10 cellular contexts compared by ENCODE assay signal in the genomic region with DNA sequence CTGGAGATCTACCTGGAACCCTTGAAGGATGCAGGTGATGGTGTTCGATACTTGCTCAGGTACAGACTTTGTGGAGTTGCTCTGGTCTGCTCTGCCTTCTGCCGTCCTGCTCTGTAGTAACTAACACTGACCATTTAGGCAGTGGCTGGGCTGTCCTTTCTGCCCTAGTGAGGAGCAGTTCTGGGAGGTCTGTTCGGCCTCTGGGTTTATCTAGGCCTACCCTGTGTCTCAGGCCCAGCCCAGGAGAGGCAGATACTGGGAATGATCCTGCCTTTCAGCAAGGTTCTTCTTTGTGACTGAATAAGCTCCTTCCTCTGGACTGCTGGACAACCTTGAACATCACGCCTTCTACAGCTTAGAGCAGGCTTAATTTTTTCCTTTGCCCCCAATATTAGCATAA. TPM values are rescaled to one million over a fixed set of nuclear protein-coding genes. Genes with fewer than 3 reads are reported as not detected.
DNase-seq lines count a peak whose midpoint lies in the region; ATAC-seq and TF ChIP-seq lines count a peak whose summit lies in the region.
"Had no signal": no experiment of that assay in that cellular context is flagged by ENCODE, and none has a peak within 500 bp of the region (broad histone marks: within the 10 kb centered on the region; RNA-seq: fewer than 3 reads in every experiment).

No MANE protein-coding gene starts in this region.

- TF ChIP-seq CTCF in activated B cell treated with CpG ODN at 0.5 μM for 24 hours (IDR thresholded peaks at IDR 0.05), result no peak
- no peak for TF ChIP-seq CTCF in fibroblast of mammary gland (conservative IDR thresholded peaks at IDR 0.05; ENCODE audit: control insufficient read depth, insufficient read depth, low read depth, low read length)
- TF ChIP-seq CTCF in sigmoid colon (IDR thresholded peaks at IDR 0.05), result no peak

- H3K9me3 ChIP-seq in sigmoid colon, result no peaks in the 10 kb centered on the region
- H3K9me3 ChIP-seq: spleen had no signal

- no peak for TF ChIP-seq EP300 in sigmoid colon (IDR thresholded peaks at IDR 0.05)

- H3K27me3 ChIP-seq in sigmoid colon, result no peaks in the 10 kb centered on the region
- H3K27me3 ChIP-seq: spleen had no signal

- peak overlapping the region; percentile 18 for H3K27ac Mint-ChIP-seq in activated B cell treated with CpG ODN at 0.5 μM for 24 hours

- POLR2A ChIA-PET in activated B cell treated with CpG ODN at 0.5 μM for 24 hours (lab: Charles Lee), result interaction anchor here (0.6 kb wide), 1 partner anchor 84 kb away, joined by 7 read pairs; no protein-coding TSS in a partner anchor

- intact Hi-C loops in activated B cell treated with CpG ODN at 0.5 μM for 24 hours (cut with micrococcal nuclease), result loop anchor here (5.0 to 10.0 kb wide), 2 partner anchors 244 to 709 kb away; partner anchors contain the start of genes HPS1, MMS19 and UBTD1
- intact Hi-C loops in sigmoid colon (cut with DNase I), result no loop called here

- H3K4me3 Mint-ChIP-seq in activated T-cell treated with anti-CD3 and anti-CD28 coated beads, Interleukin-2, amount 50 U/mL, for 4 hours, result peak overlapping the region; percentile 95
- H3K4me3 Mint-ChIP-seq in activated B cell treated with CpG ODN at 0.5 μM for 24 hours, result peak overlapping the region; percentile 97

- H3K27me3 Mint-ChIP-seq in activated T-cell treated with anti-CD3 and anti-CD28 coated beads, Interleukin-2, amount 50 U/mL, for 4 hours (ENCODE audit: low read depth), result no peaks in the 10 kb centered on the region
- H3K27me3 Mint-ChIP-seq in activated B cell treated with CpG ODN at 0.5 μM for 24 hours, result no peaks in the 10 kb centered on the region

- peaks cover 0 to 38% (median 2%) of the 10 kb centered on the region in 4 donors for H3K36me3 ChIP-seq in sigmoid colon

- WGBS in sigmoid colon, 2 donors, result 95 to 97% methylated on average over 4 of the region's 4 CpGs

- H3K27ac ChIP-seq in sigmoid colon, result no peak overlapping the region

- H3K4me1 ChIP-seq in sigmoid colon, result peaks cover 0 to 23% (median 16%) of the 10 kb centered on the region in 4 donors

- peak overlapping the region; percentile 89 for H3K4me3 ChIP-seq in fibroblast of mammary gland (ENCODE audit: control insufficient read depth, low read depth, low read length)
- H3K4me3 ChIP-seq in sigmoid colon, result no peak overlapping the region

- CTCF ChIA-PET in activated B cell treated with CpG ODN at 0.5 μM for 24 hours (lab: Charles Lee), result no interaction called here

- H3K36me3 Mint-ChIP-seq in activated T-cell treated with anti-CD3 and anti-CD28 coated beads, Interleukin-2, amount 50 U/mL, for 4 hours (ENCODE audit: insufficient read depth), result peaks cover 28% of the 10 kb centered on the region
- H3K36me3 Mint-ChIP-seq in activated B cell treated with CpG ODN at 0.5 μM for 24 hours (ENCODE audit: low read depth), result peaks cover 38% of the 10 kb centered on the region

- ATAC-seq in activated T-cell treated with anti-CD3 and anti-CD28 coated beads, Interleukin-2, amount 50 U/mL, for 4 hours, result no peak
- ATAC-seq in activated B cell treated with CpG ODN at 0.5 μM for 24 hours (ENCODE audit: low read depth) (no peak), HG03457 (IDR thresholded peaks at IDR 0.05; ENCODE audit: unreplicated experiment) (no peak)

- no peak for DNase-seq in activated T-cell treated with anti-CD3 and anti-CD28 coated beads, Interleukin-2, amount 50 U/mL, for 4 hours
- DNase-seq in activated T-cell treated with anti-CD3 and anti-CD28 coated beads for 4 hours, result no peak
- no peak for DNase-seq in activated B cell treated with CpG ODN at 0.5 μM for 24 hours
- DNase-seq in fibroblast of mammary gland (ENCODE audit: low read depth), result no peak
- DNase-seq in sigmoid colon, result peak; percentile 55
- DNase-seq in stimulated activated CD4-positive, alpha-beta T cell treated with anti-CD3 and anti-CD28 coated beads, Interleukin-1b, Interleukin-23, amount 100 ng/mL, for 48 hours, result no peak
- DNase-seq in GM19238 (ENCODE audit: insufficient read length, low spot score), result no peak
- DNase-seq: NCI-H1930, spleen had no signal

- H3K9me3 Mint-ChIP-seq in activated T-cell treated with anti-CD3 and anti-CD28 coated beads, Interleukin-2, amount 50 U/mL, for 4 hours, result no peaks in the 10 kb centered on the region
- H3K9me3 Mint-ChIP-seq in activated B cell treated with CpG ODN at 0.5 μM for 24 hours, result no peaks in the 10 kb centered on the region

- TF ChIP-seq POLR2A in sigmoid colon (IDR thresholded peaks at IDR 0.05), result no peak

- H3K4me1 Mint-ChIP-seq in activated T-cell treated with anti-CD3 and anti-CD28 coated beads, Interleukin-2, amount 50 U/mL, for 4 hours (ENCODE audit: low read depth), result peaks cover 56% of the 10 kb centered on the region
- H3K4me1 Mint-ChIP-seq in activated B cell treated with CpG ODN at 0.5 μM for 24 hours, result peaks cover 47% of the 10 kb centered on the region

RNA-seq across cellular contexts. Expression of gene ZFYVE27, which starts 1.7 kb away (rescaled TPM):
- total RNA-seq in activated T-cell treated with anti-CD3 and anti-CD28 coated beads, Interleukin-2, amount 50 U/mL, for 4 hours, result 10 to 100 TPM; 27.1 to 27.6 (median 27.1) TPM
- 45.3 and 65.7 TPM in 2 replicates for total RNA-seq in activated B cell treated with CpG ODN at 0.5 μM for 24 hours
- 10 to 100 TPM in 3 of 4 donors, 1 to 10 TPM in 1; 8.9 to 15.9 (median 12.4) TPM for total RNA-seq in sigmoid colon
- 10 to 100 TPM in 1 of 3 donors, 1 to 10 TPM in 2; 7.2 to 42.2 (median 7.9) TPM for polyA plus RNA-seq in sigmoid colon

RNA-seq across cellular contexts. Expression of gene MARVELD1, which starts 25.1 kb away (rescaled TPM):
- total RNA-seq in activated T-cell treated with anti-CD3 and anti-CD28 coated beads, Interleukin-2, amount 50 U/mL, for 4 hours, result 1 to 10 TPM; 1.6 to 2.5 (median 1.7) TPM
- total RNA-seq in activated B cell treated with CpG ODN at 0.5 μM for 24 hours, result 0.24 and 0.31 TPM in 2 replicates
- 10 to 100 TPM; 17.3 to 40.7 (median 22.0) TPM for total RNA-seq in sigmoid colon
- 10 to 100 TPM; 16.2 to 22.2 (median 16.7) TPM for polyA plus RNA-seq in sigmoid colon

RNA-seq across cellular contexts. Expression of gene SFRP5, which starts 33.2 kb away (rescaled TPM):
- under 1 TPM in 2 of 3 donors, not detected in 1; 0.13 to 0.28 TPM for total RNA-seq in activated T-cell treated with anti-CD3 and anti-CD28 coated beads, Interleukin-2, amount 50 U/mL, for 4 hours
- not detected in 2 replicates for total RNA-seq in activated B cell treated with CpG ODN at 0.5 μM for 24 hours
- total RNA-seq in sigmoid colon, result 10 to 100 TPM in 3 of 4 donors, 1 to 10 TPM in 1; 9.9 to 24.6 (median 21.4) TPM
- polyA plus RNA-seq in sigmoid colon, result 1 to 10 TPM in 1 of 3 donors, under 1 TPM in 2; 0.46 to 5.0 (median 0.60) TPM
- total RNA-seq: spleen had no signal

RNA-seq across cellular contexts. Expression of gene AVPI1, which starts 51.6 kb away (rescaled TPM):
- 1 to 10 TPM; 1.6 to 2.5 (median 1.8) TPM for total RNA-seq in activated T-cell treated with anti-CD3 and anti-CD28 coated beads, Interleukin-2, amount 50 U/mL, for 4 hours
- total RNA-seq in activated B cell treated with CpG ODN at 0.5 μM for 24 hours, result 0.51 and 1.2 TPM in 2 replicates
- 10 to 100 TPM; 10.5 to 16.1 (median 12.2) TPM for total RNA-seq in sigmoid colon
- polyA plus RNA-seq in sigmoid colon, result 10 to 100 TPM; 22.6 to 58.3 (median 31.8) TPM

Comparison
In these comparisons a context has a peak if more than half of its experiments do, and no peak if none do; other contexts are left out.
1. RNA of gene MARVELD1, which starts 25.1 kb away (total RNA-seq): 17.3 to 40.7 TPM in sigmoid colon; 1.6 to 2.5 TPM in activated T-cell treated with anti-CD3 and anti-CD28 coated beads, Interleukin-2, amount 50 U/mL, for 4 hours and 0.24 to 0.31 TPM in activated B cell treated with CpG ODN at 0.5 μM for 24 hours; every median in the first group is over 4 times any median in the second.
2. RNA of gene SFRP5, which starts 33.2 kb away (total RNA-seq): 9.9 to 24.6 TPM in sigmoid colon; 0.13 to 0.28 TPM in activated T-cell treated with anti-CD3 and anti-CD28 coated beads, Interleukin-2, amount 50 U/mL, for 4 hours and not detected in activated B cell treated with CpG ODN at 0.5 μM for 24 hours; every median in the first group is over 4 times any median in the second.